Comparison of ENCODE assay signal across 30 cellular contexts in genomic region chr6:4925580-4925979, GRCh38.
DNase-seq lines count a peak whose midpoint lies in the region; ATAC-seq and TF ChIP-seq lines count a peak whose summit lies in the region.
"Had no signal": no experiment of that assay in that cellular context is flagged by ENCODE, and none has a peak within 500 bp of the region (broad histone marks: within the 10 kb centered on the region; RNA-seq: fewer than 3 reads in every experiment).

No MANE protein-coding gene starts in this region.

- no peak overlapping the region for H3K4me3 Mint-ChIP-seq in activated T-cell treated with anti-CD3 and anti-CD28 coated beads, Interleukin-2, amount 50 U/mL, for 24 hours
- H3K4me3 Mint-ChIP-seq: activated naive CD4-positive, alpha-beta T cell treated with anti-CD3 and anti-CD28 coated beads, Interleukin-2, amount 50 U/mL, for 24 hours; brain; CD4-positive, alpha-beta memory T cell had no signal

- ATAC-seq in Right ventricle myocardium inferior (peak; percentile 83), heart left ventricle (peak; percentile 56 to 91 (median 85)), GM18868 (IDR thresholded peaks at IDR 0.05; ENCODE audit: unreplicated experiment) (no peak)
- ATAC-seq: right lobe of liver had no signal

- no peaks in the 10 kb centered on the region for H3K27me3 Mint-ChIP-seq in activated T-cell treated with anti-CD3 and anti-CD28 coated beads, Interleukin-2, amount 50 U/mL, for 24 hours
- H3K27me3 Mint-ChIP-seq: activated naive CD4-positive, alpha-beta T cell treated with anti-CD3 and anti-CD28 coated beads, Interleukin-2, amount 50 U/mL, for 24 hours; brain; CD4-positive, alpha-beta memory T cell had no signal

- no peaks in the 10 kb centered on the region for H3K36me3 ChIP-seq in right atrium auricular region
- H3K36me3 ChIP-seq in heart left ventricle = no peaks in the 10 kb centered on the region
- H3K36me3 ChIP-seq: MG63, Peyer's patch, right lobe of liver, transverse colon, WERI-Rb-1 had no signal

- TF ChIP-seq CTCF in right atrium auricular region (IDR thresholded peaks at IDR 0.05) (no peak), heart left ventricle (IDR thresholded peaks at IDR 0.05) (no peak)

- intact Hi-C loops in Right ventricle myocardium inferior (cut with DNase I) (no loop called here), heart left ventricle (cut with DNase I) (no loop called here)

- no peak for DNase-seq in Right ventricle myocardium inferior (ENCODE audit: missing footprints)
- no peak for DNase-seq in right atrium auricular region (ENCODE audit: low spot score)
- no peak for DNase-seq in heart left ventricle
- peak; percentile 33 for DNase-seq in iPS-NIHi11 (ENCODE audit: low spot score)
- DNase-seq in HT-29 (ENCODE audit: low spot score) = no peak
- DNase-seq in activated T-cell treated with anti-CD3 and anti-CD28 coated beads, Interleukin-2, amount 50 U/mL, for 24 hours = no peak
- DNase-seq in NCI-H1930 (lab: John Stamatoyannopoulos, UW) = no peak
- DNase-seq: 8988T; activated CD4-positive, alpha-beta T cell treated with anti-CD3 and anti-CD28 coated beads for 48 hours; activated T-cell treated with anti-CD3 and anti-CD28 coated beads for 4 hours; amniotic stem cell; CD4-positive, alpha-beta memory T cell; foreskin melanocyte; GM23248; KG1; MG63; NCI-H2081; NCI-H226; NCI-H526 treated with DMSO at 0.1 percent for 48 hours; Peyer's patch; right lobe of liver; SIG-M5; stimulated activated CD4-positive, alpha-beta T cell treated with anti-CD3 and anti-CD28 coated beads, Interleukin-12 subunit alpha, Interleukin-12 subunit beta, amount 100 ng/mL, for 4 hours; stimulated activated CD4-positive, alpha-beta T cell treated with anti-CD3 and anti-CD28 coated beads, Interleukin-4, amount 100 ng/mL, for 4 hours; transverse colon; WERI-Rb-1 had no signal

- H3K9me3 Mint-ChIP-seq in activated T-cell treated with anti-CD3 and anti-CD28 coated beads, Interleukin-2, amount 50 U/mL, for 24 hours = no peaks in the 10 kb centered on the region
- H3K9me3 Mint-ChIP-seq: activated naive CD4-positive, alpha-beta T cell treated with anti-CD3 and anti-CD28 coated beads, Interleukin-2, amount 50 U/mL, for 24 hours; CD4-positive, alpha-beta memory T cell had no signal

- H3K27ac ChIP-seq in right atrium auricular region (no peak overlapping the region), heart left ventricle (peak overlapping the region in 1 of 12 donors; percentile 58)
- H3K27ac ChIP-seq: GM23248, hepatocyte, Peyer's patch, right lobe of liver, transverse colon, WERI-Rb-1 had no signal

- WGBS in heart left ventricle, 4 donors = 58 to 72% (median 68%) methylated on average over 12 of the region's 12 CpGs

- TF ChIP-seq POLR2A in heart left ventricle (IDR thresholded peaks at IDR 0.05) = no peak

- H3K4me1 Mint-ChIP-seq in activated T-cell treated with anti-CD3 and anti-CD28 coated beads, Interleukin-2, amount 50 U/mL, for 24 hours (ENCODE audit: low read depth) = peaks cover 52% of the 10 kb centered on the region

- peaks cover 13% of the 10 kb centered on the region for H3K36me3 Mint-ChIP-seq in activated T-cell treated with anti-CD3 and anti-CD28 coated beads, Interleukin-2, amount 50 U/mL, for 24 hours (ENCODE audit: low read depth)

- no peak overlapping the region for H3K4me3 ChIP-seq in right atrium auricular region
- no peak overlapping the region for H3K4me3 ChIP-seq in heart left ventricle
- H3K4me3 ChIP-seq: GM23248, hepatocyte, MG63, Peyer's patch, right lobe of liver, transverse colon had no signal

- H3K4me1 ChIP-seq in right atrium auricular region = peaks cover 0 to 8% of the 10 kb centered on the region in 2 donors
- H3K4me1 ChIP-seq in heart left ventricle = peaks cover 0 to 27% (median 13%) of the 10 kb centered on the region in 12 donors
- H3K4me1 ChIP-seq: right lobe of liver had no signal

- no peak overlapping the region for H3K27ac Mint-ChIP-seq in activated T-cell treated with anti-CD3 and anti-CD28 coated beads, Interleukin-2, amount 50 U/mL, for 24 hours
- H3K27ac Mint-ChIP-seq: brain had no signal

- H3K27me3 ChIP-seq in right atrium auricular region (no peaks in the 10 kb centered on the region), heart left ventricle (no peaks in the 10 kb centered on the region)
- H3K27me3 ChIP-seq: hepatocyte, MG63, Peyer's patch, right lobe of liver, transverse colon had no signal

- H3K9me3 ChIP-seq in right atrium auricular region (no peaks in the 10 kb centered on the region), heart left ventricle (no peaks in the 10 kb centered on the region)
- H3K9me3 ChIP-seq: MG63, Peyer's patch, right lobe of liver, transverse colon had no signal
